Comparison of ENCODE assay signal across 9 cellular contexts in genomic region chr5:35252963-35253362, GRCh38. TPM values are rescaled to one million over a fixed set of nuclear protein-coding genes. Genes with fewer than 3 reads are reported as not detected.
"Had no signal": no experiment of that assay in that cellular context is flagged by ENCODE, and none has a peak within 500 bp of the region (broad histone marks: within the 10 kb centered on the region; RNA-seq: fewer than 3 reads in every experiment).

No MANE protein-coding gene starts in this region.

- ATAC-seq: GM12878 had no signal

- FAIRE-seq: G401.6, GM12878, GM12891, GM12892, GM18507, GM19239 had no signal

- DNase-seq: GDM1, GF-D8 had no signal

- H3K4me3 ChIP-seq: GM12878 had no signal

RNA-seq across cellular contexts. Expression of gene PRLR, which starts 22.7 kb away (rescaled TPM):
- total RNA-seq: G401 had no signal
